Comparison of ENCODE assay signal across 12 cellular contexts in genomic region chr2:206408323-206409320, GRCh38. TPM values are rescaled to one million over a fixed set of nuclear protein-coding genes. Genes with fewer than 3 reads are reported as not detected.
DNase-seq lines count a peak whose midpoint lies in the region; ATAC-seq and TF ChIP-seq lines count a peak whose summit lies in the region.
"Had no signal": no experiment of that assay in that cellular context is flagged by ENCODE, and none has a peak within 500 bp of the region (broad histone marks: within the 10 kb centered on the region; RNA-seq: fewer than 3 reads in every experiment).

No MANE protein-coding gene starts in this region.

- H3K4me1 ChIP-seq in PC-9 (replicated peaks; ENCODE audit: insufficient read depth) = no peaks in the 10 kb centered on the region
- H3K4me1 ChIP-seq: sigmoid colon had no signal

- CTCF ChIA-PET in PC-9 (lab: Charles Lee) = no interaction called here

- no peaks in the 10 kb centered on the region for H3K27me3 ChIP-seq in PC-9 (ENCODE audit: insufficient read depth, low read depth)
- H3K27me3 ChIP-seq: sigmoid colon had no signal

- no peak for TF ChIP-seq CTCF in GM13977 (IDR thresholded peaks at IDR 0.05; ENCODE audit: extremely low read depth, insufficient read depth, missing control alignments)
- no peak for TF ChIP-seq CTCF in PC-9 (conservative IDR thresholded peaks at IDR 0.05)

- H3K9me3 ChIP-seq in PC-9 (ENCODE audit: insufficient read depth, low read depth) = no peaks in the 10 kb centered on the region
- H3K9me3 ChIP-seq: sigmoid colon had no signal

- BruUV-seq in PC-9 (replicated peaks; lab: Mats Ljungman, UMichigan) = no TSS peak

- H3K4me3 ChIP-seq in PC-9 = no peak overlapping the region
- H3K4me3 ChIP-seq: sigmoid colon had no signal

- DNase-seq in GM13977 (ENCODE audit: low spot score) = peak; percentile 46
- no peak for DNase-seq in stimulated activated CD4-positive, alpha-beta T cell treated with anti-CD3 and anti-CD28 coated beads, Interleukin-4, amount 100 ng/mL, for 24 hours
- DNase-seq in PC-9 = no peak
- no peak for DNase-seq in C1 segment of cervical spinal cord (lab: John Stamatoyannopoulos, UW)
- no peak for DNase-seq in T-helper 2 cell
- DNase-seq: activated CD8-positive, alpha-beta memory T cell treated with anti-CD3 and anti-CD28 coated beads, Interleukin-2, amount 10 ng/mL, durations not matched to agents 7 days and 5 days; DMS53; NCI-H345; sigmoid colon had no signal

- H3K36me3 ChIP-seq in PC-9 (ENCODE audit: low read depth) = no peaks in the 10 kb centered on the region
- H3K36me3 ChIP-seq: sigmoid colon had no signal

- H4K20me1 ChIP-seq in PC-9 (ENCODE audit: insufficient read depth) = no peaks in the 10 kb centered on the region

- ATAC-seq in GM19395 (IDR thresholded peaks at IDR 0.05; ENCODE audit: unreplicated experiment) (peak; percentile 84), HG02798 (IDR thresholded peaks at IDR 0.05; ENCODE audit: poor library complexity, unreplicated experiment) (peak; percentile 92), HG03521 (IDR thresholded peaks at IDR 0.05; ENCODE audit: unreplicated experiment) (peak; percentile 72)
- ATAC-seq: activated CD8-positive, alpha-beta memory T cell treated with anti-CD3 and anti-CD28 coated beads, Interleukin-2, amount 10 ng/mL, durations not matched to agents 7 days and 5 days had no signal

- in situ Hi-C loops in GM13977 (cut with MboI; ENCODE audit: low pct_unique_long_range_greater_than_20kb, low sequenced_read_pairs, unreplicated experiment) = no loop called here

- intact Hi-C loops in PC-9 (cut with micrococcal nuclease; ENCODE audit: unreplicated experiment) = no loop called here

- POLR2A ChIA-PET in PC-9 (lab: Charles Lee; ENCODE audit: unreplicated experiment) = no interaction called here

- no peak overlapping the region for H2AFZ ChIP-seq in PC-9

- H3K27ac ChIP-seq in PC-9 = no peak overlapping the region
- H3K27ac ChIP-seq: sigmoid colon had no signal

- H3F3A ChIP-seq in PC-9 (ENCODE audit: insufficient read depth, low read depth) = no peaks in the 10 kb centered on the region

- H3K79me2 ChIP-seq in PC-9 (ENCODE audit: low read depth) = no peaks in the 10 kb centered on the region

- no peaks in the 10 kb centered on the region for H3K9me2 ChIP-seq in PC-9 (ENCODE audit: insufficient read depth)

- H3K4me2 ChIP-seq in PC-9 = no peak overlapping the region

RNA-seq across cellular contexts. Expression of gene ADAM23, which starts 34.7 kb away (rescaled TPM):
- 8.9 and 12.0 TPM in 2 replicates for total RNA-seq in PC-9 (2021)
